Comparison of ENCODE assay signal across 17 cellular contexts in genomic region chr16:52621651-52622050, GRCh38.
DNase-seq lines count a peak whose midpoint lies in the region; ATAC-seq, FAIRE-seq and TF ChIP-seq lines count a peak whose summit lies in the region.
"Had no signal": no experiment of that assay in that cellular context is flagged by ENCODE, and none has a peak within 500 bp of the region (broad histone marks: within the 10 kb centered on the region; RNA-seq: fewer than 3 reads in every experiment).

No MANE protein-coding gene starts in this region.

- no peaks in the 10 kb centered on the region for H3K36me3 Mint-ChIP-seq in activated naive CD4-positive, alpha-beta T cell treated with anti-CD3 and anti-CD28 coated beads, Interleukin-2, amount 50 U/mL, for 24 hours
- H3K36me3 Mint-ChIP-seq in activated naive CD4-positive, alpha-beta T cell treated with anti-CD3 and anti-CD28 coated beads, Interleukin-2, amount 10 ng/mL, durations not matched to agents 7 days and 5 days, result no peaks in the 10 kb centered on the region
- H3K36me3 Mint-ChIP-seq in type B pancreatic cell, result no peaks in the 10 kb centered on the region
- H3K36me3 Mint-ChIP-seq: CD4-positive, CD25-positive, alpha-beta regulatory T cell; CD8-positive, alpha-beta memory T cell had no signal

- no peak for FAIRE-seq in bronchial epithelial cell (lab: Jason Lieb, UNC)
- FAIRE-seq: A204.1, GM12878 had no signal

- no peak overlapping the region for H3K4me3 ChIP-seq in bronchial epithelial cell (ENCODE audit: low read depth, low read length)
- H3K4me3 ChIP-seq: GM12878, HAP-1 had no signal

- no peak overlapping the region for H3K4me3 Mint-ChIP-seq in activated naive CD4-positive, alpha-beta T cell treated with anti-CD3 and anti-CD28 coated beads, Interleukin-2, amount 50 U/mL, for 24 hours
- no peak overlapping the region for H3K4me3 Mint-ChIP-seq in activated naive CD4-positive, alpha-beta T cell treated with anti-CD3 and anti-CD28 coated beads, Interleukin-2, amount 10 ng/mL, durations not matched to agents 7 days and 5 days
- H3K4me3 Mint-ChIP-seq in type B pancreatic cell, result no peak overlapping the region
- H3K4me3 Mint-ChIP-seq: CD4-positive, CD25-positive, alpha-beta regulatory T cell; CD8-positive, alpha-beta memory T cell had no signal

- ATAC-seq in HG03045 (IDR thresholded peaks at IDR 0.05; ENCODE audit: unreplicated experiment) (no peak), HG03460 (IDR thresholded peaks at IDR 0.05; ENCODE audit: unreplicated experiment) (no peak)
- ATAC-seq: GM12878 had no signal

- CTCF ChIA-PET in activated naive CD4-positive, alpha-beta T cell treated with anti-CD3 and anti-CD28 coated beads, Interleukin-2, amount 10 ng/mL, durations not matched to agents 7 days and 5 days (lab: Charles Lee), result no interaction called here

- TF ChIP-seq CTCF in bronchial epithelial cell (IDR thresholded peaks at IDR 0.05; ENCODE audit: insufficient read depth, low read length, severe bottlenecking) (no peak), type B pancreatic cell (conservative IDR thresholded peaks at IDR 0.05) (no peak)

- H3K27me3 ChIP-seq in bronchial epithelial cell (ENCODE audit: control insufficient read depth, insufficient read depth, low read length), result no peaks in the 10 kb centered on the region
- H3K27me3 ChIP-seq: BE2C had no signal

- peak overlapping the region; percentile 75 for H3K27ac Mint-ChIP-seq in activated naive CD4-positive, alpha-beta T cell treated with anti-CD3 and anti-CD28 coated beads, Interleukin-2, amount 50 U/mL, for 24 hours
- no peak overlapping the region for H3K27ac Mint-ChIP-seq in activated naive CD4-positive, alpha-beta T cell treated with anti-CD3 and anti-CD28 coated beads, Interleukin-2, amount 10 ng/mL, durations not matched to agents 7 days and 5 days
- peak overlapping the region; percentile 12 for H3K27ac Mint-ChIP-seq in type B pancreatic cell
- H3K27ac Mint-ChIP-seq: CD8-positive, alpha-beta memory T cell had no signal

- H3K4me1 Mint-ChIP-seq in activated naive CD4-positive, alpha-beta T cell treated with anti-CD3 and anti-CD28 coated beads, Interleukin-2, amount 50 U/mL, for 24 hours, result no peaks in the 10 kb centered on the region
- no peaks in the 10 kb centered on the region for H3K4me1 Mint-ChIP-seq in activated naive CD4-positive, alpha-beta T cell treated with anti-CD3 and anti-CD28 coated beads, Interleukin-2, amount 10 ng/mL, durations not matched to agents 7 days and 5 days
- H3K4me1 Mint-ChIP-seq in type B pancreatic cell (ENCODE audit: unreplicated experiment), result no peaks in the 10 kb centered on the region
- H3K4me1 Mint-ChIP-seq: CD4-positive, CD25-positive, alpha-beta regulatory T cell; CD8-positive, alpha-beta memory T cell had no signal

- DNase-seq in activated naive CD4-positive, alpha-beta T cell treated with anti-CD3 and anti-CD28 coated beads, Interleukin-2, amount 10 ng/mL, durations not matched to agents 7 days and 5 days, result no peak
- DNase-seq in bronchial epithelial cell (ENCODE audit: low read depth) (peak; percentile 37), kidney tubule cell (ENCODE audit: low spot score) (peak; percentile 16), type B pancreatic cell (ENCODE audit: extremely low spot score, unreplicated experiment) (no peak), NCI-H69 (lab: John Stamatoyannopoulos, UW) (no peak)
- DNase-seq: ACHN; BE2C; C1 segment of cervical spinal cord; CD4-positive, CD25-positive, alpha-beta regulatory T cell; CD8-positive, alpha-beta memory T cell; COR-L47 had no signal

- no peaks in the 10 kb centered on the region for H3K36me3 ChIP-seq in bronchial epithelial cell (ENCODE audit: control insufficient read depth, insufficient read depth, low read length)
- H3K36me3 ChIP-seq: BE2C, HAP-1 had no signal

- peaks cover 2% of the 10 kb centered on the region for H3K27me3 Mint-ChIP-seq in activated naive CD4-positive, alpha-beta T cell treated with anti-CD3 and anti-CD28 coated beads, Interleukin-2, amount 50 U/mL, for 24 hours
- no peaks in the 10 kb centered on the region for H3K27me3 Mint-ChIP-seq in activated naive CD4-positive, alpha-beta T cell treated with anti-CD3 and anti-CD28 coated beads, Interleukin-2, amount 10 ng/mL, durations not matched to agents 7 days and 5 days
- peaks cover 37% of the 10 kb centered on the region for H3K27me3 Mint-ChIP-seq in type B pancreatic cell
- H3K27me3 Mint-ChIP-seq: CD4-positive, CD25-positive, alpha-beta regulatory T cell; CD8-positive, alpha-beta memory T cell had no signal

- peaks cover 6% of the 10 kb centered on the region for H3K9me3 Mint-ChIP-seq in activated naive CD4-positive, alpha-beta T cell treated with anti-CD3 and anti-CD28 coated beads, Interleukin-2, amount 50 U/mL, for 24 hours
- no peaks in the 10 kb centered on the region for H3K9me3 Mint-ChIP-seq in activated naive CD4-positive, alpha-beta T cell treated with anti-CD3 and anti-CD28 coated beads, Interleukin-2, amount 10 ng/mL, durations not matched to agents 7 days and 5 days
- H3K9me3 Mint-ChIP-seq in type B pancreatic cell, result no peaks in the 10 kb centered on the region

Comparison
In these comparisons a context has a peak if more than half of its experiments do, and no peak if none do; other contexts are left out.
1. DNase-seq: peak in bronchial epithelial cell (single experiment) and kidney tubule cell (single experiment); none in activated naive CD4-positive, alpha-beta T cell treated with anti-CD3 and anti-CD28 coated beads, Interleukin-2, amount 10 ng/mL, durations not matched to agents 7 days and 5 days (single experiment), type B pancreatic cell (single experiment) and NCI-H69 (single experiment).